In the genomic region with DNA sequence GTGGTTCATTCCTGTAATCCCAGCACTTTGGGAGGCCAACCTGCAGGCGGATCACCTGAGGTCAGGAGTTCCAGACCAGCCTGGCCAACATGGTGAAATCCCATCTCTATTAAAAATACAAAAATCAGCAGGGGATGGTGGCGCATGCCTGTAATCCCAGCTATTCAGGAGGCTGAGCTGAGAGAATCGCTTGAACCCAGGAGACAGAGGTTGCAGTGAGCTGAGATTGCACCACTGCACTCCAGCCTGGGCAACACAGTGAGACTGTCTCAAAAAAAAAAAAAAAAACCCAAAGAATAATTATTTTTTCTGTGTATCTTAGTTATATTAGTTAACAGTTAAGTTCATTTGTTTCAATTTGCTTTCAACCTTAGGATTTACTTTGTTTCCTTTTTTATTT, we compare ENCODE assay signal across 8 cellular contexts. TPM values are rescaled to one million over a fixed set of nuclear protein-coding genes. Genes with fewer than 3 reads are reported as not detected.
DNase-seq lines count a peak whose midpoint lies in the region; ATAC-seq and TF ChIP-seq lines count a peak whose summit lies in the region.
"Not testable (repeated sequence)": the region's sequence is repeated elsewhere in the genome, so short reads cannot be mapped to it uniquely, and the experiment has no call there.

No MANE protein-coding gene starts in this region.

- peaks cover 36% of the 10 kb centered on the region for H3K4me1 ChIP-seq in CD4-positive, CD25-positive, alpha-beta regulatory T cell (ENCODE audit: control insufficient read depth, insufficient read depth, low read length, poor library complexity, severe bottlenecking)
- H3K4me1 ChIP-seq in HAP-1: peaks cover 18% of the 10 kb centered on the region
- H3K4me1 ChIP-seq in OCI-LY1 (ENCODE audit: insufficient read depth, low read length, severe bottlenecking): peaks cover 32% of the 10 kb centered on the region
- H3K4me1 ChIP-seq in hepatocyte (ENCODE audit: insufficient read depth): not testable (repeated sequence)
- H3K4me1 ChIP-seq in psoas muscle: peaks cover 33% of the 10 kb centered on the region

- not testable (repeated sequence) for H3F3A ChIP-seq in OCI-LY1 (ENCODE audit: insufficient read depth, low read length)

- intact Hi-C loops in psoas muscle (cut with DNase I): not testable (repeated sequence)

- H3K36me3 Mint-ChIP-seq in CD4-positive, CD25-positive, alpha-beta regulatory T cell: peaks cover 16% of the 10 kb centered on the region
- peaks cover 11% of the 10 kb centered on the region for H3K36me3 Mint-ChIP-seq in WTC11
- peaks cover 18% of the 10 kb centered on the region for H3K36me3 Mint-ChIP-seq in activated naive CD8-positive, alpha-beta T cell
- peaks cover 30% of the 10 kb centered on the region for H3K36me3 Mint-ChIP-seq in nephron (ENCODE audit: low read depth)

- H4K20me1 ChIP-seq in OCI-LY1 (ENCODE audit: insufficient read depth, low read length): not testable (repeated sequence)
- H4K20me1 ChIP-seq in hepatocyte (ENCODE audit: insufficient read depth, poor library complexity, severe bottlenecking): peaks cover 22% of the 10 kb centered on the region

- not testable (repeated sequence) for ATAC-seq in CD4-positive, CD25-positive, alpha-beta regulatory T cell (ENCODE audit: low read depth in 2 of 2); WTC11; psoas muscle

- H3K4me3 Mint-ChIP-seq in CD4-positive, CD25-positive, alpha-beta regulatory T cell: peak overlapping the region in 3 of 4 donors; percentile 44 to 82 (median 52)
- peak overlapping the region; percentile 47 for H3K4me3 Mint-ChIP-seq in WTC11
- peak overlapping the region; percentile 46 for H3K4me3 Mint-ChIP-seq in activated naive CD8-positive, alpha-beta T cell
- H3K4me3 Mint-ChIP-seq in nephron: peak overlapping the region; percentile 59 to 69 (median 69)

- H3K9ac ChIP-seq in OCI-LY1 (ENCODE audit: low read length): not testable (repeated sequence)

- not testable (repeated sequence) for DNase-seq in CD4-positive, CD25-positive, alpha-beta regulatory T cell; HAP-1 (ENCODE audit: low spot score in 2 of 2); WTC11 (ENCODE audit: low spot score); hepatocyte (ENCODE audit: low spot score); psoas muscle

- in situ Hi-C loops in HAP-1 (cut with MboI; ENCODE audit: low sequenced_read_pairs): not testable (repeated sequence)

- H3K4me3 ChIP-seq in CD4-positive, CD25-positive, alpha-beta regulatory T cell (ENCODE audit: low read depth, low read length); psoas muscle: not testable (repeated sequence)
- H3K4me3 ChIP-seq in HAP-1 (peak overlapping the region; percentile 95), OCI-LY1 (ENCODE audit: low read depth, low read length, poor library complexity, severe bottlenecking) (peak overlapping the region; percentile 93), hepatocyte (peak overlapping the region; percentile 47)

- H3K9me3 ChIP-seq in CD4-positive, CD25-positive, alpha-beta regulatory T cell (ENCODE audit: control insufficient read depth in 2 of 2, low read length in 2 of 2); HAP-1; OCI-LY1 (ENCODE audit: low read length); hepatocyte (ENCODE audit: low read depth); psoas muscle: not testable (repeated sequence)

- H3K79me2 ChIP-seq in OCI-LY1 (ENCODE audit: insufficient read depth, low read length): peaks cover 55% of the 10 kb centered on the region
- H3K79me2 ChIP-seq in hepatocyte: peaks cover 79% of the 10 kb centered on the region

- H3K9me3 Mint-ChIP-seq in CD4-positive, CD25-positive, alpha-beta regulatory T cell; WTC11; activated naive CD8-positive, alpha-beta T cell (ENCODE audit: low read depth); nephron: not testable (repeated sequence)

- H3K4me1 Mint-ChIP-seq in CD4-positive, CD25-positive, alpha-beta regulatory T cell: peaks cover 28 to 58% (median 45%) of the 10 kb centered on the region in 4 donors
- peaks cover 23% of the 10 kb centered on the region for H3K4me1 Mint-ChIP-seq in WTC11
- H3K4me1 Mint-ChIP-seq in activated naive CD8-positive, alpha-beta T cell (ENCODE audit: low read depth): peaks cover 43% of the 10 kb centered on the region
- peaks cover 27% of the 10 kb centered on the region for H3K4me1 Mint-ChIP-seq in nephron

- not testable (repeated sequence) for H3K27me3 Mint-ChIP-seq in CD4-positive, CD25-positive, alpha-beta regulatory T cell; WTC11 (ENCODE audit: low read depth); activated naive CD8-positive, alpha-beta T cell; nephron (ENCODE audit: low read depth)

- WGBS in hepatocyte (ENCODE audit: low lambda C conversion rate, missing lambda C conversion rate): 92% methylated on average over 3 of the region's 3 CpGs
- WGBS in psoas muscle, 3 donors: 94 to 96% (median 94%) methylated on average over 3 of the region's 3 CpGs

- H3K27me3 ChIP-seq in CD4-positive, CD25-positive, alpha-beta regulatory T cell (ENCODE audit: control insufficient read depth, insufficient read depth, low read length); HAP-1 (ENCODE audit: low read depth); OCI-LY1 (ENCODE audit: insufficient read depth, low read length); hepatocyte; psoas muscle (ENCODE audit: insufficient read depth in 3 of 3, low read length in 2 of 3): not testable (repeated sequence)

- H3K27ac ChIP-seq in CD4-positive, CD25-positive, alpha-beta regulatory T cell (ENCODE audit: insufficient read depth, low read length, poor library complexity, severe bottlenecking): peak overlapping the region; percentile 98
- not testable (repeated sequence) for H3K27ac ChIP-seq in OCI-LY1 (ENCODE audit: low read depth, low read length, poor library complexity, severe bottlenecking); hepatocyte
- peak overlapping the region; percentile 97 for H3K27ac ChIP-seq in psoas muscle

- H2AFZ ChIP-seq in OCI-LY1 (ENCODE audit: low read length); hepatocyte: not testable (repeated sequence)

- POLR2A ChIA-PET in WTC11 (lab: Charles Lee): interaction anchor here (2.5 kb wide), 1 partner anchor 65 kb away, joined by 32 read pairs; a partner anchor contains a TSS

- peak overlapping the region in 2 of 3 donors; percentile 25 to 100 for H3K27ac Mint-ChIP-seq in CD4-positive, CD25-positive, alpha-beta regulatory T cell
- H3K27ac Mint-ChIP-seq in WTC11: not testable (repeated sequence)
- H3K27ac Mint-ChIP-seq in activated naive CD8-positive, alpha-beta T cell: peak overlapping the region; percentile 41
- peak overlapping the region in 1 of 3 experiments; percentile 100 for H3K27ac Mint-ChIP-seq in nephron

- TF ChIP-seq CTCF in OCI-LY1 (IDR thresholded peaks at IDR 0.05; ENCODE audit: low read length); WTC11 (IDR thresholded peaks at IDR 0.05); hepatocyte (IDR thresholded peaks at IDR 0.05; ENCODE audit: poor library complexity); nephron (IDR thresholded peaks at IDR 0.05; ENCODE audit: unreplicated experiment in 3 of 3); psoas muscle (IDR thresholded peaks at IDR 0.05): not testable (repeated sequence)

- H3K36me3 ChIP-seq in CD4-positive, CD25-positive, alpha-beta regulatory T cell (ENCODE audit: control insufficient read depth, insufficient read depth, low read length); hepatocyte (replicated peaks; ENCODE audit: insufficient read depth, low read depth): not testable (repeated sequence)
- H3K36me3 ChIP-seq in HAP-1 (replicated peaks) (peaks cover 10% of the 10 kb centered on the region), OCI-LY1 (ENCODE audit: insufficient read depth, low read length) (peaks cover 35% of the 10 kb centered on the region), psoas muscle (ENCODE audit: insufficient read depth in 1 of 2, low read depth in 1 of 2) (peaks cover 0 to 11% of the 10 kb centered on the region in 2 donors)

- CTCF ChIA-PET in WTC11 (lab: Charles Lee): interaction anchor here (0.6 kb wide), 1 partner anchor 94 kb away, joined by 7 read pairs; no protein-coding TSS in a partner anchor

- H3K4me2 ChIP-seq in OCI-LY1 (ENCODE audit: low read length): peak overlapping the region; percentile 99
- H3K4me2 ChIP-seq in hepatocyte: peak overlapping the region; percentile 86

- H3K9me2 ChIP-seq in OCI-LY1 (ENCODE audit: low read depth, low read length); hepatocyte (replicated peaks; ENCODE audit: insufficient read depth): not testable (repeated sequence)

TF ChIP-seq in WTC11, 78 proteins besides CTCF, POLR2A, EP300 and RAD21:
- TF ChIP-seq ZNF121 (CRISPR knock-in tag; IDR thresholded peaks at IDR 0.05): 0 out of 2 replicates have a peak, but pooled peaks have one; percentile 21

RNA-seq across cellular contexts. Expression of a gene that starts 2.1 kb away (rescaled TPM):
- total RNA-seq in CD4-positive, CD25-positive, alpha-beta regulatory T cell: 177 TPM
- 100 to 1,000 TPM; 145 to 155 (median 150) TPM for polyA plus RNA-seq in CD4-positive, CD25-positive, alpha-beta regulatory T cell
- total RNA-seq in WTC11 (2021) (88.8 to 92.7 TPM (median 91.9 TPM) in 3 replicates), hepatocyte (94.8 and 101 TPM in 2 replicates), psoas muscle (100 to 1,000 TPM in 3 of 4 donors, 10 to 100 TPM in 1; 51.8 to 199 (median 107) TPM)
- polyA plus RNA-seq in hepatocyte (84.6 and 88.1 TPM in 2 replicates), psoas muscle (100 to 1,000 TPM; 131 to 284 (median 265) TPM)

RNA-seq across cellular contexts. Expression of a gene that starts 32.2 kb away (rescaled TPM):
- total RNA-seq in CD4-positive, CD25-positive, alpha-beta regulatory T cell: 187 TPM
- 100 to 1,000 TPM; 112 to 144 (median 136) TPM for polyA plus RNA-seq in CD4-positive, CD25-positive, alpha-beta regulatory T cell
- total RNA-seq in WTC11 (2021): 79.8 to 86.3 TPM (median 82.6 TPM) in 3 replicates
- total RNA-seq in hepatocyte: 236 and 264 TPM in 2 replicates
- 138 and 143 TPM in 2 replicates for polyA plus RNA-seq in hepatocyte
- total RNA-seq in psoas muscle: 1,000 to 10,000 TPM in 3 of 4 donors, 100 to 1,000 TPM in 1; 573 to 7,738 (median 3,937) TPM
- polyA plus RNA-seq in psoas muscle: over 10,000 TPM in 1 of 3 donors, 1,000 to 10,000 TPM in 2; 5,251 to 11,097 (median 6,044) TPM

RNA-seq across cellular contexts. Expression of a gene that starts 36.6 kb away (rescaled TPM):
- 29.6 TPM for total RNA-seq in CD4-positive, CD25-positive, alpha-beta regulatory T cell
- 10 to 100 TPM; 40.8 to 66.0 (median 50.2) TPM for polyA plus RNA-seq in CD4-positive, CD25-positive, alpha-beta regulatory T cell
- 96.1 to 138 TPM (median 98.7 TPM) in 3 replicates for total RNA-seq in WTC11 (2021)
- 58.0 and 67.0 TPM in 2 replicates for total RNA-seq in hepatocyte
- 90.7 and 98.6 TPM in 2 replicates for polyA plus RNA-seq in hepatocyte
- total RNA-seq in psoas muscle: 1 to 10 TPM; 2.1 to 3.0 (median 2.6) TPM
- polyA plus RNA-seq in psoas muscle: 1 to 10 TPM; 1.8 to 3.0 (median 2.3) TPM
